Comparison of ENCODE assay signal across 1 cellular context in the genomic region with DNA sequence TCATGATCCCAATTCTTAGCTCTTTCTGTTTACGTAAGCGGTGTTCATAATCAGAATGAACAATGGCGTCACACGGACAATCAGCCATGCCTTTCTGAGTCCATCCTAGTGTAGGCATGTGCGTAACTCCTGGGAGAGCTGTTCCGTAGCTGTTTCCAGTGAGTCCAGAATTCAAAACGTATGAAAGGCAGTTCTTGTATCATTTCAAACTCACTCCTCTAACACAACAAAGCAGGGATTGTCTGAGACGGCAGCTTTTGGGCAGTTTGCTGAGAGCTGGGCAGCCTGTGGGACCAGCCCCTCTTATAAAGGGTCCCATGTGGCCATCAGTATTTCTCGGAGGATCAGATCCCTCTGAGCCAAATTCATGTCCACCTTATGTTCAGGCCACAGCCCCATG.
TF ChIP-seq lines count a peak whose summit lies in the region.

No MANE protein-coding gene starts in this region.

TF ChIP-seq in WTC11, 78 proteins besides CTCF, POLR2A, EP300 and RAD21 (continued from another document):
- TF ChIP-seq ZNF219 (CRISPR knock-in tag; IDR thresholded peaks at IDR 0.05; ENCODE audit: borderline replicate concordance): no peak
- no peak for TF ChIP-seq FOXP1 (CRISPR knock-in tag; IDR thresholded peaks at IDR 0.05; ENCODE audit: borderline replicate concordance)
- TF ChIP-seq RELA (CRISPR knock-in tag; IDR thresholded peaks at IDR 0.05; ENCODE audit: borderline replicate concordance): no peak
- no peak for TF ChIP-seq ELF4 (CRISPR knock-in tag; IDR thresholded peaks at IDR 0.05; ENCODE audit: low read depth)
